1 cellular context compared by ENCODE assay signal in genomic region chr16:50806099-50807062, GRCh38.
TF ChIP-seq lines count a peak whose summit lies in the region.

No MANE protein-coding gene starts in this region.

TF ChIP-seq in HepG2, 621 proteins besides CTCF, POLR2A, EP300 and RAD21 (continued from another document and continues in another):
- TF ChIP-seq STAT6 (CRISPR knock-in tag; IDR thresholded peaks at IDR 0.05; ENCODE audit: borderline replicate concordance) (no peak), SNAPC2 (CRISPR knock-in tag; IDR thresholded peaks at IDR 0.05) (0 out of 2 replicates have a peak, but pooled peaks have one; percentile 61), ZNF101 (CRISPR knock-in tag; IDR thresholded peaks at IDR 0.05; ENCODE audit: borderline replicate concordance, low read depth) (no peak), GPBP1L1 (CRISPR knock-in tag; IDR thresholded peaks at IDR 0.05) (no peak), BCL6 (CRISPR knock-in tag; IDR thresholded peaks at IDR 0.05) (no peak), HNF1A (IDR thresholded peaks at IDR 0.05; ENCODE audit: low read depth) (no peak), HNF1A (CRISPR knock-in tag; IDR thresholded peaks at IDR 0.05; ENCODE audit: borderline replicate concordance) (peak; percentile 43; the same call in 1 of the 2 replicates), STAT5B (CRISPR knock-in tag; IDR thresholded peaks at IDR 0.05) (no peak), MAF1 (CRISPR knock-in tag; IDR thresholded peaks at IDR 0.05; ENCODE audit: borderline replicate concordance) (no peak), ZNF232 (CRISPR knock-in tag; IDR thresholded peaks at IDR 0.05; ENCODE audit: borderline replicate concordance) (0 out of 2 replicates have a peak, but pooled peaks have one; percentile 36), ZNF484 (CRISPR knock-in tag; IDR thresholded peaks at IDR 0.05; ENCODE audit: borderline replicate concordance, low read depth) (no peak), NR2F6 (IDR thresholded peaks at IDR 0.05) (no peak; the same call in 1 of the 2 replicates), NR2F6 (CRISPR knock-in tag; IDR thresholded peaks at IDR 0.05) (no peak), ZNF639 (CRISPR knock-in tag; conservative IDR thresholded peaks at IDR 0.05) (no peak), ZMAT3 (CRISPR knock-in tag; conservative IDR thresholded peaks at IDR 0.05) (0 out of 2 replicates have a peak, but pooled peaks have one; percentile 66), SALL2 (CRISPR knock-in tag; IDR thresholded peaks at IDR 0.05) (peak; percentile 66; the same call in 1 of the 2 replicates), FOXO1 (CRISPR knock-in tag; IDR thresholded peaks at IDR 0.05) (0 out of 2 replicates have a peak, but pooled peaks have one; percentile 17), DNMT3B (CRISPR knock-in tag; conservative IDR thresholded peaks at IDR 0.05) (0 out of 2 replicates have a peak, but pooled peaks have one; percentile 5), PCBP2 (optimal IDR thresholded peaks at IDR 0.05; ENCODE audit: low read depth, low read length, poor library complexity, severe bottlenecking) (no peak), ZNF230 (CRISPR knock-in tag; IDR thresholded peaks at IDR 0.05) (peak; percentile 71; the same call in 1 of the 2 replicates), XBP1 (CRISPR knock-in tag; IDR thresholded peaks at IDR 0.05) (0 out of 2 replicates have a peak, but pooled peaks have one; percentile 24), ZNF383 (CRISPR knock-in tag; IDR thresholded peaks at IDR 0.05; ENCODE audit: borderline replicate concordance) (peak; percentile 85; the same call in 1 of the 2 replicates), ZBTB1 (CRISPR knock-in tag; IDR thresholded peaks at IDR 0.05; ENCODE audit: borderline replicate concordance) (no peak), RNF2 (conservative IDR thresholded peaks at IDR 0.05; ENCODE audit: low read depth) (peak; percentile 77; the same call in 1 of the 2 replicates), ZBTB4 (CRISPR knock-in tag; IDR thresholded peaks at IDR 0.05; ENCODE audit: borderline replicate concordance) (no peak), MLXIP (CRISPR knock-in tag; IDR thresholded peaks at IDR 0.05; ENCODE audit: borderline replicate concordance) (no peak), ZC3H4 (CRISPR knock-in tag; IDR thresholded peaks at IDR 0.05; ENCODE audit: borderline replicate concordance) (no peak), ZNF775 (CRISPR knock-in tag; IDR thresholded peaks at IDR 0.05; ENCODE audit: borderline replicate concordance) (0 out of 2 replicates have a peak, but pooled peaks have one; percentile 26), MXD3 (CRISPR knock-in tag; IDR thresholded peaks at IDR 0.05) (no peak), GLI4 (CRISPR knock-in tag; IDR thresholded peaks at IDR 0.05; ENCODE audit: borderline replicate concordance) (no peak), ZNF766 (CRISPR knock-in tag; IDR thresholded peaks at IDR 0.05; ENCODE audit: borderline replicate concordance) (0 out of 2 replicates have a peak, but pooled peaks have one; percentile 41), PREB (CRISPR knock-in tag; IDR thresholded peaks at IDR 0.05) (0 out of 2 replicates have a peak, but pooled peaks have one; percentile 38), AHR (CRISPR knock-in tag; IDR thresholded peaks at IDR 0.05) (0 out of 2 replicates have a peak, but pooled peaks have one; percentile 27), SOX13 (IDR thresholded peaks at IDR 0.05) (no peak), SOX13 (CRISPR knock-in tag; conservative IDR thresholded peaks at IDR 0.05 in 1 of 2, IDR thresholded peaks at IDR 0.05 in 1 of 2) (no peak), GZF1 (CRISPR knock-in tag; IDR thresholded peaks at IDR 0.05) (peak; percentile 35; the same call in 1 of the 2 replicates), ZMYM3 (CRISPR knock-in tag; IDR thresholded peaks at IDR 0.05) (no peak), MED13 (CRISPR knock-in tag; IDR thresholded peaks at IDR 0.05) (no peak), IRX3 (CRISPR knock-in tag; IDR thresholded peaks at IDR 0.05; ENCODE audit: borderline replicate concordance, low read depth) (no peak; the same call in 1 of the 2 replicates), ATAD3A (CRISPR knock-in tag; IDR thresholded peaks at IDR 0.05) (no peak), CBFB (CRISPR knock-in tag; IDR thresholded peaks at IDR 0.05) (no peak)
